ENCODE assay signal across 8 cellular contexts in genomic region chr11:59810189-59810910, GRCh38. TPM values are rescaled to one million over a fixed set of nuclear protein-coding genes. Genes with fewer than 3 reads are reported as not detected.
DNase-seq lines count a peak whose midpoint lies in the region; ATAC-seq and TF ChIP-seq lines count a peak whose summit lies in the region.

Gene MRPL16, minus strand, starts transcription at chr11:59810778. Its CDS starts 120 bp downstream, at chr11:59810658.

- DNase-seq in GM10248 (ENCODE audit: extremely low spot score) = peak; percentile 89
- DNase-seq in NB4 (ENCODE audit: low read depth) = peak; percentile 95
- DNase-seq in SK-N-MC (ENCODE audit: low read depth, low spot score) = peak; percentile 66
- peak; percentile 86 for DNase-seq in activated naive CD4-positive, alpha-beta T cell treated with anti-CD3 and anti-CD28 coated beads, Interleukin-2, amount 50 U/mL, for 16 hours
- peak; percentile 91 for DNase-seq in glomerular visceral epithelial cell (ENCODE audit: extremely low spot score)
- DNase-seq in osteoblast (ENCODE audit: insufficient read length, low spot score, missing footprints) = peak; percentile 92
- peak; percentile 48 for DNase-seq in thoracic aorta (ENCODE audit: low spot score)

- H4K20me1 ChIP-seq in osteoblast (ENCODE audit: insufficient read depth, low read length) = no peaks in the 10 kb centered on the region

- H2AFZ ChIP-seq in osteoblast (ENCODE audit: low read length) = peak within 1 kb of the TSS; percentile 91

- H3K4me2 ChIP-seq in osteoblast (ENCODE audit: insufficient read depth, low read length) = peak within 1 kb of the TSS; percentile 84

- TF ChIP-seq CTCF in GM10248 (IDR thresholded peaks at IDR 0.05; ENCODE audit: control extremely low read depth, extremely low read depth, low read depth, missing control alignments) (no peak), NB4 (IDR thresholded peaks at IDR 0.05; ENCODE audit: low read depth, low read length) (no peak), osteoblast (IDR thresholded peaks at IDR 0.05; ENCODE audit: extremely low read depth, low read depth, low read length) (no peak), thoracic aorta (IDR thresholded peaks at IDR 0.05) (no peak)

- peak; percentile 84 for TF ChIP-seq POLR2A in NB4 (IDR thresholded peaks at IDR 0.05; ENCODE audit: extremely low read depth, insufficient read length)

- H3K36me3 ChIP-seq in SK-N-MC (ENCODE audit: insufficient read depth, low read length) (peaks cover 35% of the 10 kb centered on the region), osteoblast (ENCODE audit: insufficient read depth, low read length) (peaks cover 25% of the 10 kb centered on the region), thoracic aorta (peaks cover 10% of the 10 kb centered on the region)

- peaks cover 12% of the 10 kb centered on the region for H3K79me2 ChIP-seq in osteoblast (ENCODE audit: insufficient read depth, low read length)

- H3K27me3 ChIP-seq in osteoblast (ENCODE audit: insufficient read depth, low read length) (no peaks in the 10 kb centered on the region), thoracic aorta (replicated peaks; ENCODE audit: insufficient read depth) (no peaks in the 10 kb centered on the region)

- POLR2A ChIA-PET in GM10248 (lab: Yijun Ruan, JAX) = interaction anchor here (1.4 kb wide), 1 partner anchor 141 kb away, joined by 3 read pairs; the partner anchor contains the start of gene PATL1

- peak within 1 kb of the TSS; percentile 96 for H3K4me3 ChIP-seq in NB4 (ENCODE audit: low read depth, low read length)
- peak within 1 kb of the TSS; percentile 92 for H3K4me3 ChIP-seq in SK-N-MC
- H3K4me3 ChIP-seq in osteoblast (ENCODE audit: insufficient read depth, low read length) = peak within 1 kb of the TSS; percentile 99
- peak within 1 kb of the TSS; percentile 84 for H3K4me3 ChIP-seq in thoracic aorta

- H3K9me3 ChIP-seq in SK-N-MC (ENCODE audit: low read depth, low read length) (no peaks in the 10 kb centered on the region), osteoblast (ENCODE audit: low read depth, low read length) (no peaks in the 10 kb centered on the region), thoracic aorta (no peaks in the 10 kb centered on the region)

- ATAC-seq in HG02571 (IDR thresholded peaks at IDR 0.05; ENCODE audit: unreplicated experiment) (peak; percentile 98), thoracic aorta (ENCODE audit: insufficient number of reproducible peaks, low FRiP score, low read depth) (peak; percentile 82)

- peak within 1 kb of the TSS; percentile 97 for H3K9ac ChIP-seq in SK-N-MC (ENCODE audit: insufficient read length)

- CTCF ChIA-PET in GM10248 (lab: Yijun Ruan, JAX) = interaction anchor here (1.1 to 3.6 kb wide), 9 partner anchors 11 to 441 kb away, joined by 3 to 32 read pairs (median 4); partner anchors contain the start of gene STX3

- H3K4me1 ChIP-seq in osteoblast (ENCODE audit: insufficient read depth, low read length) = peaks cover 9% of the 10 kb centered on the region
- H3K4me1 ChIP-seq in thoracic aorta (ENCODE audit: control insufficient read depth in 1 of 2, low read depth in 2 of 2) = peaks cover 0 to 9% of the 10 kb centered on the region in 2 donors

- H3K27ac ChIP-seq in SK-N-MC (no peak within 1 kb of the TSS), osteoblast (ENCODE audit: low read depth, low read length) (peak within 1 kb of the TSS; percentile 77), thoracic aorta (peak within 1 kb of the TSS; percentile 60 to 72)

RNA-seq across cellular contexts. Expression of gene MRPL16, which starts in this region (rescaled TPM):
- total RNA-seq in osteoblast (31.5 and 32.9 TPM in 2 replicates), thoracic aorta (10 to 100 TPM; 23.6 to 28.1 TPM)
